ENCODE assay signal across 34 cellular contexts in genomic region chr20:40715491-40715890, GRCh38. TPM values are rescaled to one million over a fixed set of nuclear protein-coding genes. Genes with fewer than 3 reads are reported as not detected.
"Had no signal": no experiment of that assay in that cellular context is flagged by ENCODE, and none has a peak within 500 bp of the region (broad histone marks: within the 10 kb centered on the region; RNA-seq: fewer than 3 reads in every experiment).

No MANE protein-coding gene starts in this region.

- DNase-seq: activated B cell treated with CpG ODN at 0.5 μM for 24 hours; activated CD4-positive, alpha-beta memory T cell treated with anti-CD3 and anti-CD28 coated beads for 36 hours; activated CD4-positive, alpha-beta T cell treated with anti-CD3 and anti-CD28 coated beads for 4 hours; activated CD4-positive, alpha-beta T cell treated with anti-CD3 and anti-CD28 coated beads, Interleukin-2, amount 10 ng/mL, durations not matched to agents 24 days and 14 days; activated CD4-positive, alpha-beta T cell treated with anti-CD3 and anti-CD28 coated beads, Interleukin-2, amount 50 U/mL, for 1 hour; activated CD4-positive, alpha-beta T cell treated with anti-CD3 and anti-CD28 coated beads, Interleukin-2, amount 50 U/mL, for 4 hours; activated CD4-positive, CD25-positive, alpha-beta regulatory T cell treated with anti-CD3 and anti-CD28 coated beads, Interleukin-2, amount 50 U/mL, for 72 hours; activated CD8-positive, alpha-beta memory T cell treated with anti-CD3 and anti-CD28 coated beads, Interleukin-2, amount 50 U/mL, for 4 hours; activated CD8-positive, alpha-beta T cell treated with anti-CD3 and anti-CD28 coated beads for 36 hours; activated effector memory CD4-positive, alpha-beta T cell treated with Interleukin-2 at 50 U/mL for 16 hours; activated gamma-delta T cell; activated naive CD4-positive, alpha-beta T cell treated with anti-CD3 and anti-CD28 coated beads, Interleukin-2, amount 10 ng/mL, durations not matched to agents 7 days and 5 days; activated naive CD4-positive, alpha-beta T cell treated with Interleukin-2 at 50 U/mL for 16 hours; activated naive CD8-positive, alpha-beta T cell treated with anti-CD3 and anti-CD28 coated beads, Interleukin-2, amount 10 ng/mL, durations not matched to agents 7 days and 5 days; activated naive CD8-positive, alpha-beta T cell treated with anti-CD3 and anti-CD28 coated beads, Interleukin-2, amount 50 U/mL, for 24 hours; activated T-cell treated with anti-CD3 and anti-CD28 coated beads, Interleukin-2, amount 50 U/mL, for 24 hours; activated T-cell treated with anti-CD3 and anti-CD28 coated beads, Interleukin-2, amount 50 U/mL, for 48 hours; amygdala; anterior cingulate cortex; caudate nucleus; T-helper 1 cell; T-helper 2 cell; T-helper 9 cell had no signal

- H3K27ac Mint-ChIP-seq: activated B cell treated with CpG ODN at 0.5 μM for 24 hours; activated CD4-positive, alpha-beta memory T cell treated with anti-CD3 and anti-CD28 coated beads for 36 hours; activated CD4-positive, alpha-beta T cell treated with anti-CD3 and anti-CD28 coated beads, Interleukin-2, amount 10 ng/mL, durations not matched to agents 24 days and 14 days; activated CD8-positive, alpha-beta T cell treated with anti-CD3 and anti-CD28 coated beads for 36 hours; activated naive CD4-positive, alpha-beta T cell treated with anti-CD3 and anti-CD28 coated beads, Interleukin-2, amount 10 ng/mL, durations not matched to agents 7 days and 5 days; activated naive CD4-positive, alpha-beta T cell treated with anti-CD3 and anti-CD28 coated beads, Interleukin-2, amount 50 U/mL, for 24 hours; activated naive CD8-positive, alpha-beta T cell; activated naive CD8-positive, alpha-beta T cell treated with anti-CD3 and anti-CD28 coated beads, Interleukin-2, amount 10 ng/mL, durations not matched to agents 7 days and 5 days; activated naive CD8-positive, alpha-beta T cell treated with anti-CD3 and anti-CD28 coated beads, Interleukin-2, amount 50 U/mL, for 24 hours; activated T-cell treated with anti-CD3 and anti-CD28 coated beads, Interleukin-2, amount 50 U/mL, for 24 hours; activated T-helper 2 cell treated with anti-CD3 and anti-CD28 coated beads, Interferon-gamma antibody, Interleukin-2, Interleukin-4, amounts not matched to agents 10 μg/mL and 5 μg/mL and 100 μg/mL, durations not matched to agents 14 hours and 24 hours and 36 hours; T-helper 1 cell treated with Interleukin-12 subunit alpha and Interleukin-12 subunit beta and Interleukin-4 antibody, amounts not matched to agents 30 μg/mL and 1 μg/mL, for 36 hours; T-helper 2 cell treated with Interferon-gamma antibody and Interleukin-4, amounts not matched to agents 5 μg/mL and 100 μg/mL, for 36 hours had no signal

- H3K27me3 Mint-ChIP-seq: activated CD4-positive, alpha-beta memory T cell treated with anti-CD3 and anti-CD28 coated beads for 36 hours had no signal

- H3K4me3 Mint-ChIP-seq: activated B cell treated with CpG ODN at 0.5 μM for 24 hours; activated CD4-positive, alpha-beta memory T cell treated with anti-CD3 and anti-CD28 coated beads for 36 hours; activated CD4-positive, alpha-beta T cell treated with anti-CD3 and anti-CD28 coated beads, Interleukin-2, amount 10 ng/mL, durations not matched to agents 24 days and 14 days; activated CD8-positive, alpha-beta T cell treated with anti-CD3 and anti-CD28 coated beads for 36 hours; activated naive CD4-positive, alpha-beta T cell treated with anti-CD3 and anti-CD28 coated beads, Interleukin-2, amount 10 ng/mL, durations not matched to agents 7 days and 5 days; activated naive CD4-positive, alpha-beta T cell treated with anti-CD3 and anti-CD28 coated beads, Interleukin-2, amount 50 U/mL, for 24 hours; activated naive CD8-positive, alpha-beta T cell; activated naive CD8-positive, alpha-beta T cell treated with anti-CD3 and anti-CD28 coated beads, Interleukin-2, amount 10 ng/mL, durations not matched to agents 7 days and 5 days; activated naive CD8-positive, alpha-beta T cell treated with anti-CD3 and anti-CD28 coated beads, Interleukin-2, amount 50 U/mL, for 24 hours; activated T-cell treated with anti-CD3 and anti-CD28 coated beads, Interleukin-2, amount 50 U/mL, for 24 hours; brain; T-helper 1 cell treated with Interleukin-12 subunit alpha and Interleukin-12 subunit beta and Interleukin-4 antibody, amounts not matched to agents 30 μg/mL and 1 μg/mL, for 36 hours; T-helper 2 cell treated with Interferon-gamma antibody and Interleukin-4, amounts not matched to agents 5 μg/mL and 100 μg/mL, for 36 hours had no signal

- H3K36me3 Mint-ChIP-seq: activated CD4-positive, alpha-beta memory T cell treated with anti-CD3 and anti-CD28 coated beads for 36 hours; activated naive CD4-positive, alpha-beta T cell treated with anti-CD3 and anti-CD28 coated beads, Interleukin-2, amount 10 ng/mL, durations not matched to agents 7 days and 5 days; activated naive CD4-positive, alpha-beta T cell treated with anti-CD3 and anti-CD28 coated beads, Interleukin-2, amount 50 U/mL, for 24 hours; activated naive CD8-positive, alpha-beta T cell; activated naive CD8-positive, alpha-beta T cell treated with anti-CD3 and anti-CD28 coated beads, Interleukin-2, amount 10 ng/mL, durations not matched to agents 7 days and 5 days; brain had no signal

- FAIRE-seq: bronchial epithelial cell, TTC549 had no signal

- H3K27ac ChIP-seq: ascending aorta, cardiac muscle cell, VCaP had no signal

- H3K27me3 ChIP-seq: ascending aorta, cardiac muscle cell had no signal

- H3K36me3 ChIP-seq: ascending aorta, cardiac muscle cell had no signal

- H3K9me3 ChIP-seq: ascending aorta had no signal

- H3K4me1 Mint-ChIP-seq: activated B cell treated with CpG ODN at 0.5 μM for 24 hours; activated CD4-positive, alpha-beta T cell treated with anti-CD3 and anti-CD28 coated beads, Interleukin-2, amount 10 ng/mL, durations not matched to agents 24 days and 14 days; activated naive CD4-positive, alpha-beta T cell treated with anti-CD3 and anti-CD28 coated beads, Interleukin-2, amount 10 ng/mL, durations not matched to agents 7 days and 5 days; activated naive CD4-positive, alpha-beta T cell treated with anti-CD3 and anti-CD28 coated beads, Interleukin-2, amount 50 U/mL, for 24 hours; activated naive CD8-positive, alpha-beta T cell treated with anti-CD3 and anti-CD28 coated beads, Interleukin-2, amount 10 ng/mL, durations not matched to agents 7 days and 5 days; activated naive CD8-positive, alpha-beta T cell treated with anti-CD3 and anti-CD28 coated beads, Interleukin-2, amount 50 U/mL, for 24 hours had no signal

- H3K4me1 ChIP-seq: ascending aorta had no signal

- ATAC-seq: activated CD8-positive, alpha-beta T cell treated with anti-CD3 and anti-CD28 coated beads for 36 hours; activated naive CD8-positive, alpha-beta T cell treated with anti-CD3 and anti-CD28 coated beads, Interleukin-2, amount 50 U/mL, for 24 hours had no signal

- H3K9me3 Mint-ChIP-seq: activated B cell treated with CpG ODN at 0.5 μM for 24 hours; activated CD4-positive, alpha-beta memory T cell treated with anti-CD3 and anti-CD28 coated beads for 36 hours; activated CD4-positive, alpha-beta T cell treated with anti-CD3 and anti-CD28 coated beads, Interleukin-2, amount 10 ng/mL, durations not matched to agents 24 days and 14 days; activated CD8-positive, alpha-beta T cell treated with anti-CD3 and anti-CD28 coated beads for 36 hours; activated naive CD4-positive, alpha-beta T cell treated with anti-CD3 and anti-CD28 coated beads, Interleukin-2, amount 10 ng/mL, durations not matched to agents 7 days and 5 days; activated naive CD4-positive, alpha-beta T cell treated with anti-CD3 and anti-CD28 coated beads, Interleukin-2, amount 50 U/mL, for 24 hours; activated naive CD8-positive, alpha-beta T cell treated with anti-CD3 and anti-CD28 coated beads, Interleukin-2, amount 10 ng/mL, durations not matched to agents 7 days and 5 days; activated naive CD8-positive, alpha-beta T cell treated with anti-CD3 and anti-CD28 coated beads, Interleukin-2, amount 50 U/mL, for 24 hours; activated T-cell treated with anti-CD3 and anti-CD28 coated beads, Interleukin-2, amount 50 U/mL, for 24 hours; activated T-helper 2 cell treated with anti-CD3 and anti-CD28 coated beads, Interferon-gamma antibody, Interleukin-2, Interleukin-4, amounts not matched to agents 10 μg/mL and 5 μg/mL and 100 μg/mL, durations not matched to agents 14 hours and 24 hours and 36 hours; T-helper 1 cell treated with Interleukin-12 subunit alpha and Interleukin-12 subunit beta and Interleukin-4 antibody, amounts not matched to agents 30 μg/mL and 1 μg/mL, for 36 hours; T-helper 2 cell treated with Interferon-gamma antibody and Interleukin-4, amounts not matched to agents 5 μg/mL and 100 μg/mL, for 36 hours had no signal

- H3K4me3 ChIP-seq: ascending aorta, cardiac muscle cell had no signal

RNA-seq across cellular contexts. Expression of gene MAFB, which starts 26.5 kb away (rescaled TPM):
- total RNA-seq: activated CD4-positive, alpha-beta memory T cell treated with anti-CD3 and anti-CD28 coated beads for 36 hours; activated CD8-positive, alpha-beta T cell treated with anti-CD3 and anti-CD28 coated beads for 36 hours had no signal
